In genomic region chr4:72468904-72469502, GRCh38 we compare ENCODE assay signal across 9 cellular contexts.
DNase-seq lines count a peak whose midpoint lies in the region; ATAC-seq and FAIRE-seq lines count a peak whose summit lies in the region.
"Had no signal": no experiment of that assay in that cellular context is flagged by ENCODE, and none has a peak within 500 bp of the region (broad histone marks: within the 10 kb centered on the region; RNA-seq: fewer than 3 reads in every experiment).

No MANE protein-coding gene starts in this region.

- H3K4me1 ChIP-seq in small intestine (ENCODE audit: control insufficient read depth in 2 of 2, insufficient read depth in 1 of 2, low read depth in 1 of 2, low read length in 1 of 2), result no peaks in the 10 kb centered on the region

- FAIRE-seq in endometrium (lab: Jason Lieb, UNC), result peak; percentile 8
- FAIRE-seq in small intestine (lab: Jason Lieb, UNC), result peak; percentile 36

- WGBS in small intestine, 3 donors, result 2 to 19% (median 3%) methylated on average over 1 of the region's 1 CpG

- no peaks in the 10 kb centered on the region for H3K9me3 ChIP-seq in small intestine (ENCODE audit: control insufficient read depth, low read depth)

- H3K27me3 ChIP-seq in small intestine (ENCODE audit: control insufficient read depth in 2 of 2, insufficient read depth in 2 of 2, low read length in 2 of 2), result no peaks in the 10 kb centered on the region

- DNase-seq in NCI-H2081 (lab: John Stamatoyannopoulos, UW) (peak; percentile 0 to 3), NCI-H2081 treated with DMSO at 0.1 percent for 48 hours (lab: John Stamatoyannopoulos, UW) (no peak), NCI-H446 treated with DMSO at 0.1 percent for 48 hours (lab: John Stamatoyannopoulos, UW) (peak; percentile 14), small intestine (peak; percentile 35), caudate nucleus (lab: John Stamatoyannopoulos, UW) (no peak), activated T-cell treated with anti-CD3 and anti-CD28 coated beads for 4 hours (no peak)

- no peak overlapping the region for H3K4me3 ChIP-seq in small intestine (ENCODE audit: low read depth in 1 of 2, low read length in 2 of 2)

- no peak for ATAC-seq in HG03135 (IDR thresholded peaks at IDR 0.05; ENCODE audit: unreplicated experiment)

- H3K36me3 ChIP-seq in small intestine (ENCODE audit: control insufficient read depth in 2 of 2, insufficient read depth in 2 of 2, low read length in 2 of 2), result no peaks in the 10 kb centered on the region

- no peak overlapping the region for H3K27ac ChIP-seq in small intestine (ENCODE audit: low read depth in 1 of 2, low read length in 1 of 2)
- no peak overlapping the region for H3K27ac ChIP-seq in caudate nucleus (ENCODE audit: low read depth, low read length)
- H3K27ac ChIP-seq: epithelial cell of prostate had no signal

Comparison
In these comparisons a context has a peak if more than half of its experiments do, and no peak if none do; other contexts are left out.
1. DNase-seq: peak in NCI-H2081 (2 of 2), NCI-H446 treated with DMSO at 0.1 percent for 48 hours (single experiment) and small intestine (single experiment); none in NCI-H2081 treated with DMSO at 0.1 percent for 48 hours (single experiment), caudate nucleus (0 of 61) and activated T-cell treated with anti-CD3 and anti-CD28 coated beads for 4 hours (single experiment).